25 cellular contexts compared by ENCODE assay signal in genomic region chr17:31405941-31406371, GRCh38. TPM values are rescaled to one million over a fixed set of nuclear protein-coding genes. Genes with fewer than 3 reads are reported as not detected.
A peak's percentile ranks its signal among the peaks of the same experiment; 100 is the strongest.
DNase-seq lines count a peak whose midpoint lies in the region; ATAC-seq, FAIRE-seq and TF ChIP-seq lines count a peak whose summit lies in the region.
"Had no signal": no experiment of that assay in that cellular context is flagged by ENCODE, and none has a peak within 500 bp of the region (broad histone marks: within the 10 kb centered on the region; RNA-seq: fewer than 3 reads in every experiment).

No MANE protein-coding gene starts in this region.

- H3K9me3 ChIP-seq in K562 (replicated peaks; ENCODE audit: control insufficient read depth, insufficient read depth, low read depth, low read length): no peaks in the 10 kb centered on the region
- no peaks in the 10 kb centered on the region for H3K9me3 ChIP-seq in CD8-positive, alpha-beta T cell (ENCODE audit: low read length)
- H3K9me3 ChIP-seq: esophagus squamous epithelium, prostate gland had no signal

- peak; percentile 61 for DNase-seq in cardiac septum (ENCODE audit: low spot score)
- no peak for DNase-seq in left ventricle myocardium superior
- no peak for DNase-seq in K562 (ENCODE audit: extremely low read depth in 1 of 4, low spot score in 3 of 4)
- peak; percentile 30 for DNase-seq in mesendoderm
- DNase-seq in AG08395 (ENCODE audit: low spot score): no peak
- DNase-seq in CD8-positive, alpha-beta T cell: no peak
- no peak for DNase-seq in retina
- DNase-seq: activated CD4-positive, CD25-positive, alpha-beta regulatory T cell treated with anti-CD3 and anti-CD28 coated beads, Interleukin-2, amount 50 U/mL, for 72 hours; effector memory CD4-positive, alpha-beta T cell; esophagus squamous epithelium; midbrain; MV-4-11; NCI-H187 treated with DMSO at 0.1 percent for 48 hours; NK-92 treated with Interleukin-12 subunit alpha and Interleukin-12 subunit beta, amount 100 ng/mL, for 24 hours; stimulated activated CD4-positive, alpha-beta T cell treated with anti-CD3 and anti-CD28 coated beads, Interleukin-4, amount 100 ng/mL, for 1 hour; stimulated activated naive CD8-positive, alpha-beta T cell treated with anti-CD3 and anti-CD28 coated beads, Interleukin-15, amount 100 ng/mL, for 72 hours had no signal

- no peak for TF ChIP-seq CTCF in K562 (IDR thresholded peaks at IDR 0.05 in 2 of 3, conservative IDR thresholded peaks at IDR 0.05 in 1 of 3; ENCODE audit: insufficient read depth in 2 of 3, low read depth in 1 of 3, low read length in 3 of 3)
- no peak for TF ChIP-seq CTCF in CD8-positive, alpha-beta T cell (IDR thresholded peaks at IDR 0.05)

- H3K4me3 Mint-ChIP-seq in CD8-positive, alpha-beta T cell: no peak overlapping the region
- H3K4me3 Mint-ChIP-seq: activated T-helper 1 cell treated with anti-CD3 and anti-CD28 coated beads, Interleukin-12 subunit alpha, Interleukin-12 subunit beta, Interleukin-2, Interleukin-4 antibody, amounts not matched to agents 30 ng/mL and 10 ng/mL and 1 ng/mL, durations not matched to agents 14 hours and 24 hours and 36 hours; stimulated activated naive CD8-positive, alpha-beta T cell treated with anti-CD3 and anti-CD28 coated beads, Interleukin-15, amount 100 ng/mL, for 72 hours had no signal

- H2AFZ ChIP-seq in K562 (ENCODE audit: low read depth, low read length): no peak overlapping the region

- H3K27me3 Mint-ChIP-seq in CD8-positive, alpha-beta T cell (ENCODE audit: low read depth): no peaks in the 10 kb centered on the region
- H3K27me3 Mint-ChIP-seq: stimulated activated naive CD8-positive, alpha-beta T cell treated with anti-CD3 and anti-CD28 coated beads, Interleukin-15, amount 100 ng/mL, for 72 hours had no signal

- H3K36me3 ChIP-seq in K562 (ENCODE audit: control insufficient read depth, insufficient read depth, low read length): no peaks in the 10 kb centered on the region
- no peaks in the 10 kb centered on the region for H3K36me3 ChIP-seq in mesendoderm (ENCODE audit: control insufficient read depth, insufficient read depth, low read length)
- no peaks in the 10 kb centered on the region for H3K36me3 ChIP-seq in CD8-positive, alpha-beta T cell (ENCODE audit: insufficient read depth, low read length)
- H3K36me3 ChIP-seq: esophagus squamous epithelium, prostate gland had no signal

- H3K36me3 Mint-ChIP-seq in CD8-positive, alpha-beta T cell: no peaks in the 10 kb centered on the region
- H3K36me3 Mint-ChIP-seq: activated naive CD4-positive, alpha-beta T cell treated with anti-CD3 and anti-CD28 coated beads, Interleukin-2, amount 50 U/mL, for 72 hours had no signal

- H3K9me3 Mint-ChIP-seq in CD8-positive, alpha-beta T cell: no peaks in the 10 kb centered on the region
- H3K9me3 Mint-ChIP-seq: activated naive CD4-positive, alpha-beta T cell treated with anti-CD3 and anti-CD28 coated beads, Interleukin-2, amount 50 U/mL, for 72 hours; activated T-helper 1 cell treated with anti-CD3 and anti-CD28 coated beads, Interleukin-12 subunit alpha, Interleukin-12 subunit beta, Interleukin-2, Interleukin-4 antibody, amounts not matched to agents 30 ng/mL and 10 ng/mL and 1 ng/mL, durations not matched to agents 14 hours and 24 hours and 36 hours; stimulated activated naive CD8-positive, alpha-beta T cell treated with anti-CD3 and anti-CD28 coated beads, Interleukin-15, amount 100 ng/mL, for 72 hours had no signal

- no peak for ATAC-seq in left ventricle myocardium superior
- peak; percentile 67 for ATAC-seq in K562
- ATAC-seq in GM21423 (IDR thresholded peaks at IDR 0.05; ENCODE audit: unreplicated experiment): no peak
- no peak for ATAC-seq in CD8-positive, alpha-beta T cell
- ATAC-seq: activated naive CD4-positive, alpha-beta T cell treated with anti-CD3 and anti-CD28 coated beads, Interleukin-2, amount 50 U/mL, for 72 hours; left colon; stimulated activated naive CD8-positive, alpha-beta T cell treated with anti-CD3 and anti-CD28 coated beads, Interleukin-15, amount 100 ng/mL, for 72 hours had no signal

- H3K4me2 ChIP-seq in K562 (ENCODE audit: insufficient read depth, low read length) (no peak overlapping the region), mesendoderm (ENCODE audit: low read length) (no peak overlapping the region)
- H3K4me2 ChIP-seq: KMS-11, smooth muscle cell had no signal

- H3K56ac ChIP-seq in mesendoderm (ENCODE audit: low read length): no peak overlapping the region

- no peaks in the 10 kb centered on the region for H3K4me1 Mint-ChIP-seq in CD8-positive, alpha-beta T cell (ENCODE audit: low read depth)
- H3K4me1 Mint-ChIP-seq: stimulated activated naive CD8-positive, alpha-beta T cell treated with anti-CD3 and anti-CD28 coated beads, Interleukin-15, amount 100 ng/mL, for 72 hours had no signal

- POLR2A ChIA-PET in K562 (lab: Yijun Ruan, JAX): no interaction called here
- POLR2A ChIA-PET in CD8-positive, alpha-beta T cell (lab: Charles Lee): no interaction called here

- H3K4ac ChIP-seq in mesendoderm (ENCODE audit: low read depth, low read length): no peak overlapping the region

- H2BK15ac ChIP-seq in mesendoderm (replicated peaks; ENCODE audit: low read depth): no peak overlapping the region

- H3K27ac ChIP-seq in K562 (ENCODE audit: extremely low read depth, low read depth, low read length): no peak overlapping the region
- H3K27ac ChIP-seq in mesendoderm (ENCODE audit: low read depth, low read length): no peak overlapping the region
- H3K27ac ChIP-seq in CD8-positive, alpha-beta T cell (ENCODE audit: low read depth, low read length): no peak overlapping the region
- H3K27ac ChIP-seq: C4-2B, esophagus squamous epithelium, KMS-11, prostate gland, RWPE1 had no signal

- no peak for TF ChIP-seq POLR2A in K562 (conservative IDR thresholded peaks at IDR 0.05)

- H3K9ac ChIP-seq in K562 (ENCODE audit: insufficient read depth in 1 of 2, low read depth in 2 of 2, low read length in 2 of 2) (no peak overlapping the region), mesendoderm (ENCODE audit: low read length) (no peak overlapping the region)
- H3K9ac ChIP-seq: KMS-11 had no signal

- H3K79me2 ChIP-seq in K562 (ENCODE audit: control insufficient read depth, insufficient read depth, low read length) (no peaks in the 10 kb centered on the region), mesendoderm (ENCODE audit: control insufficient read depth, insufficient read depth, low read length) (no peaks in the 10 kb centered on the region)

- no peaks in the 10 kb centered on the region for H3K9me1 ChIP-seq in K562 (ENCODE audit: control insufficient read depth, insufficient read depth, low read length)

- no peak for TF ChIP-seq RAD21 in K562 (CRISPR knock-in tag; conservative IDR thresholded peaks at IDR 0.05 in 1 of 2, IDR thresholded peaks at IDR 0.05 in 1 of 2)

- H4K20me1 ChIP-seq in K562 (replicated peaks; ENCODE audit: control insufficient read depth, insufficient read depth, low read length): peaks cover 9% of the 10 kb centered on the region; the same call in 1 of the 2 replicates

- no peak overlapping the region for H3K4me3 ChIP-seq in K562
- H3K4me3 ChIP-seq in mesendoderm (ENCODE audit: low read length): no peak overlapping the region
- H3K4me3 ChIP-seq in CD8-positive, alpha-beta T cell (ENCODE audit: low read depth, low read length): no peak overlapping the region
- H3K4me3 ChIP-seq: esophagus squamous epithelium, prostate gland, smooth muscle cell had no signal

- H4K5ac ChIP-seq in mesendoderm (ENCODE audit: low read length): no peak overlapping the region

- in situ Hi-C loops in K562 (cut with MboI): no loop called here

- H3K79me1 ChIP-seq in mesendoderm (ENCODE audit: low read length): no peaks in the 10 kb centered on the region

- H3K27me3 ChIP-seq in K562 (ENCODE audit: control insufficient read depth in 2 of 2, insufficient read depth in 2 of 2, low read length in 2 of 2): peaks cover 8 to 63% of the 10 kb centered on the region in 2 experiments; a peak in 4 of 5 replicates
- H3K27me3 ChIP-seq in mesendoderm (ENCODE audit: insufficient read depth, low read length, poor library complexity): no peaks in the 10 kb centered on the region
- H3K27me3 ChIP-seq in CD8-positive, alpha-beta T cell (ENCODE audit: insufficient read depth, low read length): no peaks in the 10 kb centered on the region

- no peak overlapping the region for H2BK5ac ChIP-seq in mesendoderm (ENCODE audit: low read length)

- intact Hi-C loops in cardiac septum (cut with DNase I): no loop called here
- intact Hi-C loops in left ventricle myocardium superior (cut with micrococcal nuclease): no loop called here
- intact Hi-C loops in K562 (cut with micrococcal nuclease): no loop called here
- intact Hi-C loops in CD8-positive, alpha-beta T cell (cut with DNase I, micrococcal nuclease): no loop called here

- H4K8ac ChIP-seq in mesendoderm (ENCODE audit: low read depth, low read length): no peak overlapping the region

- no peak overlapping the region for H2BK120ac ChIP-seq in mesendoderm (ENCODE audit: low read depth, low read length)

- FAIRE-seq in K562 (lab: Jason Lieb, UNC): no peak

- H3K4me1 ChIP-seq in K562 (replicated peaks in 1 of 2; ENCODE audit: control insufficient read depth in 2 of 2, insufficient read depth in 2 of 2, low read length in 2 of 2): peaks cover 0 to 4% of the 10 kb centered on the region in 2 experiments; a peak in 1 of 5 replicates
- H3K4me1 ChIP-seq in mesendoderm (ENCODE audit: control insufficient read depth, low read depth, low read length): no peaks in the 10 kb centered on the region
- H3K4me1 ChIP-seq in CD8-positive, alpha-beta T cell (ENCODE audit: insufficient read depth, low read length): no peaks in the 10 kb centered on the region
- H3K4me1 ChIP-seq: esophagus squamous epithelium, prostate gland had no signal

- BruUV-seq in K562 (replicated peaks; lab: Mats Ljungman, UMichigan): no TSS peak

- TF ChIP-seq EP300 in K562 (IDR thresholded peaks at IDR 0.05; ENCODE audit: low read length): no peak

- 3% methylated on average over 4 of the region's 5 CpGs for WGBS in K562 (ENCODE audit: insufficient coverage, low coverage, missing lambda C conversion rate)
- no CpG with 5 or more reads among the region's 5 CpGs for WGBS in mesendoderm (ENCODE audit: extremely low coverage, insufficient coverage, low lambda C conversion rate)

- H3K27ac Mint-ChIP-seq in CD8-positive, alpha-beta T cell: no peak overlapping the region
- H3K27ac Mint-ChIP-seq: activated naive CD4-positive, alpha-beta T cell treated with anti-CD3 and anti-CD28 coated beads, Interleukin-2, amount 50 U/mL, for 72 hours; activated T-helper 1 cell treated with anti-CD3 and anti-CD28 coated beads, Interleukin-12 subunit alpha, Interleukin-12 subunit beta, Interleukin-2, Interleukin-4 antibody, amounts not matched to agents 30 ng/mL and 10 ng/mL and 1 ng/mL, durations not matched to agents 14 hours and 24 hours and 36 hours; stimulated activated naive CD8-positive, alpha-beta T cell treated with anti-CD3 and anti-CD28 coated beads, Interleukin-15, amount 100 ng/mL, for 72 hours had no signal

- H2AK5ac ChIP-seq in mesendoderm (ENCODE audit: low read length): no peak overlapping the region

- no peak overlapping the region for H3K23ac ChIP-seq in mesendoderm (ENCODE audit: low read length)

- CTCF ChIA-PET in K562 (lab: Yijun Ruan, JAX; ENCODE audit: low intra/inter-chr PET ratio): no interaction called here
- CTCF ChIA-PET in CD8-positive, alpha-beta T cell (lab: Charles Lee): no interaction called here

- H3K18ac ChIP-seq in mesendoderm (ENCODE audit: low read length): no peak overlapping the region

RNA-seq across cellular contexts. Expression of gene RAB11FIP4, which starts 14.5 kb away (rescaled TPM):
- total RNA-seq in cardiac septum (4.9 TPM), left ventricle myocardium superior (15.8 TPM), K562 (2014; rRNA removed) (14.2 and 16.6 TPM in 2 replicates), K562 (2014; rRNA removed; fragmentation: Illumina TruSeq; extraction: Trizol) (5.8 and 7.0 TPM in 2 replicates), K562 (2015; rRNA removed; fragmentation: Illumina TruSeq; extraction: Trizol) (9.8 and 11.5 TPM in 2 replicates), K562 (2021) (12.0 and 12.3 TPM in 2 replicates)
- 9.2 and 21.1 TPM in 2 replicates for total RNA-seq in K562 (2011; cell fraction: chromatin; rRNA removed; ENCODE audit: low replicate concordance)
- total RNA-seq in K562 (2011; cell fraction: nucleolus; rRNA removed): 12.4 and 14.0 TPM in 2 replicates
- total RNA-seq in K562 (2011; cell fraction: nucleoplasm; rRNA removed): 9.8 and 10.8 TPM in 2 replicates
- polyA plus RNA-seq in K562 (2011; rRNA removed) (6.2 and 10.5 TPM in 2 replicates), K562 (2014; fragmentation: Illumina TruSeq; extraction: Trizol) (8.1 and 8.9 TPM in 2 replicates), K562 (2014; fragmentation: Nextera tagmentation; extraction: Ambion mirVana) (under 1 TPM; 0.62 to 0.66 TPM), K562 (2014; rRNA removed) (7.9 TPM in 2 replicates)
- polyA plus RNA-seq in K562 (2011; cell fraction: cytosol; rRNA removed): 5.7 and 10.3 TPM in 2 replicates
- polyA plus RNA-seq in K562 (2011; cell fraction: nucleus; rRNA removed): 8.2 and 16.3 TPM in 2 replicates
- polyA plus RNA-seq in K562 (2012): 8.3 and 12.2 TPM in 2 replicates
- 13.4 and 22.4 TPM in 2 replicates for polyA minus RNA-seq in K562 (2011; rRNA and poly(A)+ RNA removed)
- 5.8 and 12.3 TPM in 2 replicates for polyA minus RNA-seq in K562 (2011; cell fraction: cytosol; rRNA and poly(A)+ RNA removed)
- polyA minus RNA-seq in K562 (2011; cell fraction: nucleus; rRNA and poly(A)+ RNA removed): 9.4 and 11.8 TPM in 2 replicates
- polyA plus RNA-seq in mesendoderm (2013, experiment 1 of 2): 15.0 TPM
- 14.8 TPM for polyA plus RNA-seq in mesendoderm (2013, experiment 2 of 2)
- 10 to 100 TPM; 82.0 to 86.4 TPM for total RNA-seq in CD8-positive, alpha-beta T cell

Comparison
In these comparisons a context has a peak if more than half of its experiments do, and no peak if none do; other contexts are left out.
1. DNase-seq: peak in cardiac septum (single experiment) and mesendoderm (single experiment); none in left ventricle myocardium superior (single experiment), K562 (0 of 4), AG08395 (single experiment), CD8-positive, alpha-beta T cell (0 of 7) and retina (single experiment).